ENCODE assay signal across 1 cellular context in genomic region chr12:57590892-57591566, GRCh38.
TF ChIP-seq lines count a peak whose summit lies in the region.

PIP4K2C (plus strand) TSS chr12:57591192; CDS start chr12:57591290, 98 bp downstream.

TF ChIP-seq in HepG2, 621 proteins besides CTCF, POLR2A, EP300 and RAD21 (continued from another document and continues in another):
- TF ChIP-seq HBP1 (CRISPR knock-in tag; IDR thresholded peaks at IDR 0.05; ENCODE audit: low read depth) = 0 out of 2 replicates have a peak, but pooled peaks have one; percentile 44
- TF ChIP-seq HNF1A (IDR thresholded peaks at IDR 0.05; ENCODE audit: low read depth) = no peak
- 0 out of 2 replicates have a peak, but pooled peaks have one; percentile 30 for TF ChIP-seq HNF1A (CRISPR knock-in tag; IDR thresholded peaks at IDR 0.05; ENCODE audit: borderline replicate concordance)
- no peak for TF ChIP-seq AGO1 (IDR thresholded peaks at IDR 0.05; ENCODE audit: low read depth, low read length, poor library complexity, severe bottlenecking)
- no peak for TF ChIP-seq ZFP37 (CRISPR knock-in tag; IDR thresholded peaks at IDR 0.05; ENCODE audit: borderline replicate concordance)
- TF ChIP-seq MYPOP (CRISPR knock-in tag; IDR thresholded peaks at IDR 0.05) = peak; percentile 55; the same call in 1 of the 2 replicates
- TF ChIP-seq PITX1 (CRISPR knock-in tag; IDR thresholded peaks at IDR 0.05) = no peak
- 0 out of 2 replicates have a peak, but pooled peaks have one; percentile 24 for TF ChIP-seq ZNF691 (CRISPR knock-in tag; IDR thresholded peaks at IDR 0.05; ENCODE audit: borderline replicate concordance, low read depth)
- TF ChIP-seq CENPBD1 (CRISPR knock-in tag; IDR thresholded peaks at IDR 0.05; ENCODE audit: borderline replicate concordance, low read depth) = no peak
- no peak for TF ChIP-seq MBD4 (IDR thresholded peaks at IDR 0.05; ENCODE audit: borderline replicate concordance, low read length)
- no peak for TF ChIP-seq ZNF720 (CRISPR knock-in tag; IDR thresholded peaks at IDR 0.05)
- TF ChIP-seq SNRNP70 (IDR thresholded peaks at IDR 0.05; ENCODE audit: low read depth, low read length) = no peak
- TF ChIP-seq TOPORS (CRISPR knock-in tag; IDR thresholded peaks at IDR 0.05) = no peak
- no peak for TF ChIP-seq ZSCAN29 (CRISPR knock-in tag; conservative IDR thresholded peaks at IDR 0.05)
- peak; percentile 22; the same call in 1 of the 2 replicates for TF ChIP-seq ZNF775 (CRISPR knock-in tag; IDR thresholded peaks at IDR 0.05; ENCODE audit: borderline replicate concordance)
- TF ChIP-seq ZNF350 (CRISPR knock-in tag; IDR thresholded peaks at IDR 0.05; ENCODE audit: borderline replicate concordance, low read depth) = no peak
- peak; percentile 45; the same call in 1 of the 2 replicates for TF ChIP-seq ZNF230 (CRISPR knock-in tag; IDR thresholded peaks at IDR 0.05)
- TF ChIP-seq MZF1 (CRISPR knock-in tag; IDR thresholded peaks at IDR 0.05; ENCODE audit: borderline replicate concordance) = no peak
- no peak for TF ChIP-seq ZNF629 (CRISPR knock-in tag; conservative IDR thresholded peaks at IDR 0.05)
- no peak for TF ChIP-seq ZNF800 (CRISPR knock-in tag; IDR thresholded peaks at IDR 0.05)
- no peak for TF ChIP-seq ZNF562 (CRISPR knock-in tag; IDR thresholded peaks at IDR 0.05; ENCODE audit: borderline replicate concordance)
- peak; percentile 6; the same call in 1 of the 2 replicates for TF ChIP-seq FOSL2 (CRISPR knock-in tag; IDR thresholded peaks at IDR 0.05)
- no peak for TF ChIP-seq ZNF780A (CRISPR knock-in tag; IDR thresholded peaks at IDR 0.05)
- TF ChIP-seq SIN3B (IDR thresholded peaks at IDR 0.05; ENCODE audit: low read length) = no peak
- no peak for TF ChIP-seq ARID2 (CRISPR knock-in tag; IDR thresholded peaks at IDR 0.05; ENCODE audit: borderline replicate concordance)
- TF ChIP-seq MED13 (CRISPR knock-in tag; IDR thresholded peaks at IDR 0.05) = no peak
- TF ChIP-seq ZBTB8A (CRISPR knock-in tag; IDR thresholded peaks at IDR 0.05; ENCODE audit: borderline replicate concordance, low read depth) = 0 out of 2 replicates have a peak, but pooled peaks have one; percentile 19
- no peak for TF ChIP-seq ZNF496 (CRISPR knock-in tag; IDR thresholded peaks at IDR 0.05; ENCODE audit: insufficient replicate concordance)
- TF ChIP-seq CEBPB (IDR thresholded peaks at IDR 0.05; ENCODE audit: borderline replicate concordance, low read depth, low read length) = no peak
- no peak for TF ChIP-seq NR1H2 (CRISPR knock-in tag; IDR thresholded peaks at IDR 0.05; ENCODE audit: borderline replicate concordance, low read depth)
- TF ChIP-seq ZNF567 (CRISPR knock-in tag; IDR thresholded peaks at IDR 0.05; ENCODE audit: borderline replicate concordance) = no peak
- peak; percentile 95 for TF ChIP-seq HDAC1 (CRISPR knock-in tag; IDR thresholded peaks at IDR 0.05)
- no peak for TF ChIP-seq ZNF672 (CRISPR knock-in tag; IDR thresholded peaks at IDR 0.05)
- 0 out of 2 replicates have a peak, but pooled peaks have one; percentile 35 for TF ChIP-seq ZNF577 (CRISPR knock-in tag; IDR thresholded peaks at IDR 0.05; ENCODE audit: borderline replicate concordance, low read depth)
- TF ChIP-seq ZNF546 (CRISPR knock-in tag; conservative IDR thresholded peaks at IDR 0.05) = no peak
- no peak for TF ChIP-seq ZNF407 (CRISPR knock-in tag; IDR thresholded peaks at IDR 0.05; ENCODE audit: not compliant biosample characterization)
- 0 out of 2 replicates have a peak, but pooled peaks have one; percentile 34 for TF ChIP-seq RNF2 (conservative IDR thresholded peaks at IDR 0.05; ENCODE audit: low read depth)
- no peak for TF ChIP-seq PRMT3 (CRISPR knock-in tag; IDR thresholded peaks at IDR 0.05; ENCODE audit: borderline replicate concordance, low read depth)
- TF ChIP-seq NR2F1 (CRISPR knock-in tag; IDR thresholded peaks at IDR 0.05) = no peak
- no peak for TF ChIP-seq ZNF790 (CRISPR knock-in tag; IDR thresholded peaks at IDR 0.05; ENCODE audit: borderline replicate concordance)
- TF ChIP-seq SPEN (CRISPR knock-in tag; IDR thresholded peaks at IDR 0.05; ENCODE audit: low read depth) = peak; percentile 69
- TF ChIP-seq ZNF18 (CRISPR knock-in tag; IDR thresholded peaks at IDR 0.05; ENCODE audit: insufficient replicate concordance) = no peak
- TF ChIP-seq HIVEP1 (CRISPR knock-in tag; IDR thresholded peaks at IDR 0.05) = peak; percentile 40; the same call in 1 of the 2 replicates
- 0 out of 2 replicates have a peak, but pooled peaks have one; percentile 25 for TF ChIP-seq TGIF2 (CRISPR knock-in tag; IDR thresholded peaks at IDR 0.05)
- TF ChIP-seq RFXAP (CRISPR knock-in tag; IDR thresholded peaks at IDR 0.05; ENCODE audit: borderline replicate concordance) = no peak
